ENCODE assay signal across 22 cellular contexts in the genomic region with DNA sequence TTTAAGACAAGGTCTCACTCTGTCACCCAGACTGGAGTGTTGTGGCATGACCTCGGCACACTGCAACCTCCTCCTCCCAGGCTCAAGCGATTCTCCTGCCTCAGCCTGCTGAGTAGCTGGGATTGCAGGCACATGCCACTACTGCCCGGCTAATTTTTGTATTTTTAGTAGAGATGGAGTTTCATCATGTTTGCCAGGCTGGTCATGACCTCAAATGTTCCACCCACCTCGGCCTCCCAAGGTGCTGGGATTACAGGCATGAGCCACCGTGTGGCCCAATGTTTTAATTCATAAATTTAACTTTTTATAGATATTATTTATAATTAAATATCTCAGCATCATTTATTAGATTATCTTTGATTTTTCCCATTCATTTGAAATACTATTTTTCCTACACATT.
"Had no signal": no experiment of that assay in that cellular context is flagged by ENCODE, and none has a peak within 500 bp of the region (broad histone marks: within the 10 kb centered on the region; RNA-seq: fewer than 3 reads in every experiment).

No MANE protein-coding gene starts in this region.

- DNase-seq: IMR-90; Karpas-422; KG1; MG63; NCI-H1092 treated with DMSO at 0.1 percent for 48 hours; NCI-H1436; NCI-H187; NCI-H2029; NCI-H2081 treated with DMSO at 0.1 percent for 48 hours; NCI-H2171; NCI-H226; NCI-H446; NCI-H510A; NCI-H524 treated with DMSO at 0.1 percent for 48 hours; NCI-H69; NCI-H774; NK-92 treated with Interleukin-12 subunit alpha and Interleukin-12 subunit beta, amount 100 ng/mL, for 24 hours; PC-3; SHP77; SK-N-SH had no signal

- H3K27ac ChIP-seq: RWPE1 had no signal

- H3K9ac ChIP-seq: SK-N-SH had no signal

- H3K36me3 ChIP-seq: MG63 had no signal

- H3K4me2 ChIP-seq: SK-N-SH had no signal

- H3K9me3 ChIP-seq: MG63 had no signal

- H3K4me3 ChIP-seq: MG63 had no signal

- ATAC-seq: Panc1, PC-3 had no signal

- H3K27me3 ChIP-seq: MG63 had no signal
